Comparison of ENCODE assay signal across 9 cellular contexts in the genomic region with DNA sequence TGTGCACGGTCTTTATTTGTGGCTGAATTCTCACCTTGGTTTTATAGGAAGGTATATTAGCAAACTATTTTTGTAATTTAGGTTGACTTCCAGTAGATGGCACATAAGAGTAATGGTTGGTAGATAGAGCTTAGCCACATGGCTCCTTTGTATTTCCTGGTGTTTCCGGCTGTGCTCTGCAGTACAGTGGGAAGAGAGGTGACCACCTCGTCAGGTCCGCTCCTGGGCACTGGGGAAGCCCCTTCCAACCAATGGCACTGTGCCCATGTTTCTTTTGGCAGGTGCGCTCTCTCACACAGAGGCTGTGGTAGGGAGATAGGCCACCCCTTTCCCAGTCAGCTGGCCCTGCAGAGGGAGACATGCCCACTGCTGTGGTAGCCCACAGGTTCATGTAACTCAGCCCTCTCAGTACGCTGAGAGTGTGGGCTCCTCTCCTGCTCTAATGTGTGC.
A peak's percentile ranks its signal among the peaks of the same experiment; 100 is the strongest.
DNase-seq lines count a peak whose midpoint lies in the region; ATAC-seq and TF ChIP-seq lines count a peak whose summit lies in the region.
"Had no signal": no experiment of that assay in that cellular context is flagged by ENCODE, and none has a peak within 500 bp of the region (broad histone marks: within the 10 kb centered on the region; RNA-seq: fewer than 3 reads in every experiment).

No MANE protein-coding gene starts in this region.

- TF ChIP-seq POLR2A in esophagus squamous epithelium (IDR thresholded peaks at IDR 0.05), result no peak

- H3K9me3 Mint-ChIP-seq in Calu3 (ENCODE audit: low read depth, unreplicated experiment) (no peaks in the 10 kb centered on the region), T-cell (peaks cover 0 to 20% (median 0%) of the 10 kb centered on the region in 3 donors)

- no peaks in the 10 kb centered on the region for H3K4me1 ChIP-seq in esophagus squamous epithelium

- 60 to 81% methylated on average over 2 to 6 of the region's 6 CpGs for WGBS in esophagus squamous epithelium, 2 donors

- H3K36me3 ChIP-seq in H7 (replicated peaks; ENCODE audit: control insufficient read depth, insufficient read depth, low read length) (no peaks in the 10 kb centered on the region), esophagus squamous epithelium (no peaks in the 10 kb centered on the region)

- no peak overlapping the region for H3K4me3 Mint-ChIP-seq in Calu3 (ENCODE audit: low read depth, unreplicated experiment)
- H3K4me3 Mint-ChIP-seq in T-cell, result no peak overlapping the region

- CTCF ChIA-PET in Calu3 (lab: Charles Lee), result interaction anchor here (0.5 to 1.6 kb wide), 10 partner anchors 25 to 363 kb away, joined by 3 to 10 read pairs (median 3); no protein-coding TSS in a partner anchor
- CTCF ChIA-PET in T-cell (lab: Charles Lee), result interaction anchor here (0.5 to 2.8 kb wide), 18 partner anchors 12 to 304 kb away, joined by 3 to 31 read pairs (median 4); a partner anchor contains a TSS

- H3K27ac Mint-ChIP-seq in Calu3 (ENCODE audit: unreplicated experiment) (no peak overlapping the region), T-cell (peak overlapping the region in 1 of 2 donors; percentile 8)

- no TSS peak for BruUV-seq in Calu3 (replicated peaks; lab: Mats Ljungman, UMichigan)

- H3K4me1 Mint-ChIP-seq in Calu3 (ENCODE audit: low read depth, unreplicated experiment) (no peaks in the 10 kb centered on the region), T-cell (peaks cover 0 to 9% (median 6%) of the 10 kb centered on the region in 3 donors)

- H3K27me3 ChIP-seq in H7 (ENCODE audit: control insufficient read depth, insufficient read depth, low read length) (no peaks in the 10 kb centered on the region), esophagus squamous epithelium (peaks cover 0 to 26% (median 0%) of the 10 kb centered on the region in 4 donors)

- DNase-seq in Calu3 (peak; percentile 48), H7 (peak; percentile 42), T-cell (peak in 4 of 34 experiments; percentile 8 to 30 (median 16)), left colon (no peak), NCI-H2227 treated with DMSO at 0.1 percent for 48 hours (lab: John Stamatoyannopoulos, UW) (no peak), esophagus squamous epithelium (lab: John Stamatoyannopoulos, UW) (no peak)
- DNase-seq: activated CD4-positive, CD25-positive, alpha-beta regulatory T cell had no signal

- TF ChIP-seq CTCF in Calu3 (IDR thresholded peaks at IDR 0.05; ENCODE audit: unreplicated experiment) (peak; percentile 15), esophagus squamous epithelium (IDR thresholded peaks at IDR 0.05) (peak in 2 of 6 experiments; percentile 11 to 62)

- ATAC-seq in T-cell (replicated peaks in 1 of 4) (peak; percentile 52 to 85 (median 60)), left colon (peak; percentile 92), HG02938 (IDR thresholded peaks at IDR 0.05; ENCODE audit: unreplicated experiment) (no peak), HG03097 (IDR thresholded peaks at IDR 0.05; ENCODE audit: low FRiP score, unreplicated experiment) (no peak)

- H3K36me3 Mint-ChIP-seq in Calu3 (ENCODE audit: insufficient read depth, unreplicated experiment) (no peaks in the 10 kb centered on the region), T-cell (no peaks in the 10 kb centered on the region)

- H3K27me3 Mint-ChIP-seq in Calu3 (ENCODE audit: unreplicated experiment) (peaks cover 23% of the 10 kb centered on the region), T-cell (no peaks in the 10 kb centered on the region)

- H3K4me3 ChIP-seq in H7 (ENCODE audit: insufficient read depth, low read depth, low read length), result no peak overlapping the region
- no peak overlapping the region for H3K4me3 ChIP-seq in esophagus squamous epithelium

- intact Hi-C loops in Calu3 (cut with micrococcal nuclease; ENCODE audit: unreplicated experiment), result loop anchor here (1.0 to 2.0 kb wide), 2 partner anchors 65 to 123 kb away; no protein-coding TSS in a partner anchor
- intact Hi-C loops in left colon (cut with DNase I, micrococcal nuclease), result no loop called here
- intact Hi-C loops in esophagus squamous epithelium (cut with DNase I), result no loop called here

- POLR2A ChIA-PET in T-cell (lab: Charles Lee), result no interaction called here

- no peak overlapping the region for H3K27ac ChIP-seq in esophagus squamous epithelium

- no peaks in the 10 kb centered on the region for H3K9me3 ChIP-seq in esophagus squamous epithelium

Comparison
In these comparisons a context has a peak if more than half of its experiments do, and no peak if none do; other contexts are left out.
1. DNase-seq: peak in Calu3 (single experiment) and H7 (single experiment); none in left colon (0 of 2), NCI-H2227 treated with DMSO at 0.1 percent for 48 hours (single experiment) and esophagus squamous epithelium (single experiment).
2. ATAC-seq: peak in T-cell (4 of 4) and left colon (single experiment); none in HG02938 (single experiment) and HG03097 (single experiment).